15 cellular contexts compared by ENCODE assay signal in genomic region chrX:13764284-13764683, GRCh38. TPM values are rescaled to one million over a fixed set of nuclear protein-coding genes. Genes with fewer than 3 reads are reported as not detected.
A peak's percentile ranks its signal among the peaks of the same experiment; 100 is the strongest.
DNase-seq lines count a peak whose midpoint lies in the region; ATAC-seq and TF ChIP-seq lines count a peak whose summit lies in the region.
"Had no signal": no experiment of that assay in that cellular context is flagged by ENCODE, and none has a peak within 500 bp of the region (broad histone marks: within the 10 kb centered on the region; RNA-seq: fewer than 3 reads in every experiment).

No MANE protein-coding gene starts in this region.

- no peak overlapping the region for H3K27ac Mint-ChIP-seq in activated CD4-positive, alpha-beta memory T cell treated with anti-CD3 and anti-CD28 coated beads, Interleukin-2, amount 10 ng/mL, durations not matched to agents 7 days and 5 days
- H3K27ac Mint-ChIP-seq: activated CD8-positive, alpha-beta memory T cell treated with anti-CD3 and anti-CD28 coated beads, Interleukin-2, amount 10 ng/mL, durations not matched to agents 7 days and 5 days; activated naive CD4-positive, alpha-beta T cell treated with anti-CD3 and anti-CD28 coated beads, Interleukin-2, amount 10 ng/mL, durations not matched to agents 7 days and 5 days had no signal

- DNase-seq in NCI-H82 (lab: John Stamatoyannopoulos, UW) (peak; percentile 17), NCI-H82 treated with DMSO at 0.1 percent for 48 hours (lab: John Stamatoyannopoulos, UW; ENCODE audit: unreplicated experiment) (no peak), astrocyte of the hippocampus (ENCODE audit: low read depth, low spot score) (peak; percentile 6), left lung (no peak), superior temporal gyrus (ENCODE audit: extremely low spot score) (peak; percentile 40), T-helper 2 cell (no peak)
- DNase-seq in activated CD4-positive, alpha-beta memory T cell treated with anti-CD3 and anti-CD28 coated beads, Interleukin-2, amount 10 ng/mL, durations not matched to agents 7 days and 5 days, result no peak
- DNase-seq: activated CD8-positive, alpha-beta memory T cell treated with anti-CD3 and anti-CD28 coated beads, Interleukin-2, amount 10 ng/mL, durations not matched to agents 7 days and 5 days; activated naive CD4-positive, alpha-beta T cell treated with anti-CD3 and anti-CD28 coated beads, Interleukin-2, amount 10 ng/mL, durations not matched to agents 7 days and 5 days; cortex of kidney; naive B cell; NCI-H345 had no signal

- peaks cover 61% of the 10 kb centered on the region for H3K36me3 Mint-ChIP-seq in activated CD4-positive, alpha-beta memory T cell treated with anti-CD3 and anti-CD28 coated beads, Interleukin-2, amount 10 ng/mL, durations not matched to agents 7 days and 5 days (ENCODE audit: low read depth)

- H3K27ac ChIP-seq in left lung, result peak overlapping the region; percentile 28 to 50
- H3K27ac ChIP-seq: thoracic aorta had no signal

- H3K4me3 Mint-ChIP-seq in activated CD4-positive, alpha-beta memory T cell treated with anti-CD3 and anti-CD28 coated beads, Interleukin-2, amount 10 ng/mL, durations not matched to agents 7 days and 5 days, result no peak overlapping the region
- H3K4me3 Mint-ChIP-seq: activated CD8-positive, alpha-beta memory T cell treated with anti-CD3 and anti-CD28 coated beads, Interleukin-2, amount 10 ng/mL, durations not matched to agents 7 days and 5 days; activated naive CD4-positive, alpha-beta T cell treated with anti-CD3 and anti-CD28 coated beads, Interleukin-2, amount 10 ng/mL, durations not matched to agents 7 days and 5 days had no signal

- no peak for ATAC-seq in left lung
- ATAC-seq in HG03432 (IDR thresholded peaks at IDR 0.05; ENCODE audit: unreplicated experiment), result no peak
- ATAC-seq: activated CD8-positive, alpha-beta memory T cell treated with anti-CD3 and anti-CD28 coated beads, Interleukin-2, amount 10 ng/mL, durations not matched to agents 7 days and 5 days had no signal

- H3K36me3 ChIP-seq in left lung, result peaks cover 0 to 29% of the 10 kb centered on the region in 2 donors

- H3K9me3 Mint-ChIP-seq in activated CD4-positive, alpha-beta memory T cell treated with anti-CD3 and anti-CD28 coated beads, Interleukin-2, amount 10 ng/mL, durations not matched to agents 7 days and 5 days, result no peaks in the 10 kb centered on the region
- H3K9me3 Mint-ChIP-seq: activated naive CD4-positive, alpha-beta T cell treated with anti-CD3 and anti-CD28 coated beads, Interleukin-2, amount 10 ng/mL, durations not matched to agents 7 days and 5 days had no signal

- no peaks in the 10 kb centered on the region for H3K9me3 ChIP-seq in left lung
- H3K9me3 ChIP-seq: thoracic aorta had no signal

- no peak for TF ChIP-seq CTCF in left lung (IDR thresholded peaks at IDR 0.05)

- H3K4me3 ChIP-seq in left lung, result no peak overlapping the region
- H3K4me3 ChIP-seq: skin epidermis had no signal

- intact Hi-C loops in left lung (cut with DNase I), result no loop called here

- no peaks in the 10 kb centered on the region for H3K27me3 Mint-ChIP-seq in activated CD4-positive, alpha-beta memory T cell treated with anti-CD3 and anti-CD28 coated beads, Interleukin-2, amount 10 ng/mL, durations not matched to agents 7 days and 5 days
- H3K27me3 Mint-ChIP-seq: activated CD8-positive, alpha-beta memory T cell treated with anti-CD3 and anti-CD28 coated beads, Interleukin-2, amount 10 ng/mL, durations not matched to agents 7 days and 5 days; activated naive CD4-positive, alpha-beta T cell treated with anti-CD3 and anti-CD28 coated beads, Interleukin-2, amount 10 ng/mL, durations not matched to agents 7 days and 5 days had no signal

- H3K27me3 ChIP-seq in left lung, result no peaks in the 10 kb centered on the region

- peaks cover 3 to 18% of the 10 kb centered on the region in 2 donors for H3K4me1 ChIP-seq in left lung

- H3K4me1 Mint-ChIP-seq in activated CD4-positive, alpha-beta memory T cell treated with anti-CD3 and anti-CD28 coated beads, Interleukin-2, amount 10 ng/mL, durations not matched to agents 7 days and 5 days, result peaks cover 10% of the 10 kb centered on the region
- H3K4me1 Mint-ChIP-seq: activated naive CD4-positive, alpha-beta T cell treated with anti-CD3 and anti-CD28 coated beads, Interleukin-2, amount 10 ng/mL, durations not matched to agents 7 days and 5 days had no signal

- POLR2A ChIA-PET in activated CD4-positive, alpha-beta memory T cell treated with anti-CD3 and anti-CD28 coated beads, Interleukin-2, amount 10 ng/mL, durations not matched to agents 7 days and 5 days (lab: Charles Lee), result no interaction called here

- CTCF ChIA-PET in activated CD4-positive, alpha-beta memory T cell treated with anti-CD3 and anti-CD28 coated beads, Interleukin-2, amount 10 ng/mL, durations not matched to agents 7 days and 5 days (lab: Charles Lee), result no interaction called here

RNA-seq across cellular contexts. Expression of gene OFD1, which starts 29.7 kb away (rescaled TPM):
- total RNA-seq in left lung, result 10 to 100 TPM; 19.1 to 24.4 TPM
- 10 to 100 TPM; 41.3 to 47.3 TPM for total RNA-seq in activated CD4-positive, alpha-beta memory T cell treated with anti-CD3 and anti-CD28 coated beads, Interleukin-2, amount 10 ng/mL, durations not matched to agents 7 days and 5 days

RNA-seq across cellular contexts. Expression of gene TRAPPC2, which starts 29.9 kb away (rescaled TPM):
- total RNA-seq in left lung, result 10 to 100 TPM; 13.2 to 20.7 TPM
- total RNA-seq in activated CD4-positive, alpha-beta memory T cell treated with anti-CD3 and anti-CD28 coated beads, Interleukin-2, amount 10 ng/mL, durations not matched to agents 7 days and 5 days, result 10 to 100 TPM; 21.0 to 22.6 TPM

RNA-seq across cellular contexts. Expression of gene GPM6B, which starts 52.6 kb away (rescaled TPM):
- total RNA-seq in left lung, result 10 to 100 TPM in 1 of 2 donors, 1 to 10 TPM in 1; 7.0 to 17.9 TPM
- total RNA-seq in activated CD4-positive, alpha-beta memory T cell treated with anti-CD3 and anti-CD28 coated beads, Interleukin-2, amount 10 ng/mL, durations not matched to agents 7 days and 5 days, result not detected
- total RNA-seq: activated CD8-positive, alpha-beta memory T cell treated with anti-CD3 and anti-CD28 coated beads, Interleukin-2, amount 10 ng/mL, durations not matched to agents 7 days and 5 days had no signal

Comparison
In these comparisons a context has a peak if more than half of its experiments do, and no peak if none do; other contexts are left out.
1. DNase-seq: peak in NCI-H82 (single experiment), astrocyte of the hippocampus (single experiment) and superior temporal gyrus (single experiment); none in NCI-H82 treated with DMSO at 0.1 percent for 48 hours (single experiment), left lung (0 of 2), activated CD4-positive, alpha-beta memory T cell treated with anti-CD3 and anti-CD28 coated beads, Interleukin-2, amount 10 ng/mL, durations not matched to agents 7 days and 5 days (single experiment) and T-helper 2 cell (0 of 5).
2. RNA of gene GPM6B, which starts 52.6 kb away (total RNA-seq): 7.0 to 17.9 TPM in left lung; not detected in activated CD4-positive, alpha-beta memory T cell treated with anti-CD3 and anti-CD28 coated beads, Interleukin-2, amount 10 ng/mL, durations not matched to agents 7 days and 5 days; every median in the first group is over 4 times any median in the second.